In genomic region chr1:46812996-46813857, GRCh38 we compare ENCODE assay signal across 39 cellular contexts. TPM values are rescaled to one million over a fixed set of nuclear protein-coding genes. Genes with fewer than 3 reads are reported as not detected.
"Had no signal": no experiment of that assay in that cellular context is flagged by ENCODE, and none has a peak within 500 bp of the region (broad histone marks: within the 10 kb centered on the region; RNA-seq: fewer than 3 reads in every experiment).

No MANE protein-coding gene starts in this region.

- H3K27ac Mint-ChIP-seq: activated CD4-positive, alpha-beta memory T cell treated with anti-CD3 and anti-CD28 coated beads, Interleukin-2, amount 10 ng/mL, durations not matched to agents 7 days and 5 days; activated CD8-positive, alpha-beta memory T cell treated with anti-CD3 and anti-CD28 coated beads, Interleukin-2, amount 10 ng/mL, durations not matched to agents 7 days and 5 days; activated naive CD8-positive, alpha-beta T cell treated with anti-CD3 and anti-CD28 coated beads for 36 hours; T-cell had no signal

- H3K27me3 ChIP-seq: ascending aorta, cardiac muscle cell, MG63 had no signal

- H3K4me1 Mint-ChIP-seq: activated CD4-positive, alpha-beta memory T cell treated with anti-CD3 and anti-CD28 coated beads, Interleukin-2, amount 10 ng/mL, durations not matched to agents 7 days and 5 days; activated CD8-positive, alpha-beta memory T cell treated with anti-CD3 and anti-CD28 coated beads, Interleukin-2, amount 10 ng/mL, durations not matched to agents 7 days and 5 days; activated naive CD8-positive, alpha-beta T cell treated with anti-CD3 and anti-CD28 coated beads for 36 hours; central memory CD8-positive, alpha-beta T cell; T-cell had no signal

- H3K4me1 ChIP-seq: ascending aorta had no signal

- H3K27me3 Mint-ChIP-seq: activated CD4-positive, alpha-beta memory T cell treated with anti-CD3 and anti-CD28 coated beads, Interleukin-2, amount 10 ng/mL, durations not matched to agents 7 days and 5 days; activated CD8-positive, alpha-beta memory T cell treated with anti-CD3 and anti-CD28 coated beads, Interleukin-2, amount 10 ng/mL, durations not matched to agents 7 days and 5 days; activated naive CD8-positive, alpha-beta T cell treated with anti-CD3 and anti-CD28 coated beads for 36 hours had no signal

- H3K9me3 ChIP-seq: MG63 had no signal

- H3K27ac ChIP-seq: ascending aorta, cardiac muscle cell, RWPE1, WERI-Rb-1 had no signal

- H3K9me3 Mint-ChIP-seq: activated CD4-positive, alpha-beta memory T cell treated with anti-CD3 and anti-CD28 coated beads, Interleukin-2, amount 10 ng/mL, durations not matched to agents 7 days and 5 days; activated naive CD8-positive, alpha-beta T cell treated with anti-CD3 and anti-CD28 coated beads for 36 hours; central memory CD8-positive, alpha-beta T cell; T-cell had no signal

- H3K36me3 ChIP-seq: ascending aorta, cardiac muscle cell, MG63, WERI-Rb-1 had no signal

- DNase-seq: activated CD4-positive, alpha-beta memory T cell treated with anti-CD3 and anti-CD28 coated beads, Interleukin-2, amount 10 ng/mL, durations not matched to agents 7 days and 5 days; activated CD4-positive, alpha-beta T cell treated with anti-CD3 and anti-CD28 coated beads for 1 hour; activated CD4-positive, alpha-beta T cell treated with anti-CD3 and anti-CD28 coated beads for 48 hours; activated CD4-positive, CD25-positive, alpha-beta regulatory T cell; activated CD8-positive, alpha-beta memory T cell treated with anti-CD3 and anti-CD28 coated beads for 24 hours; activated CD8-positive, alpha-beta memory T cell treated with anti-CD3 and anti-CD28 coated beads, Interleukin-2, amount 10 ng/mL, durations not matched to agents 7 days and 5 days; activated CD8-positive, alpha-beta memory T cell treated with anti-CD3 and anti-CD28 coated beads, Interleukin-2, amount 50 U/mL, for 48 hours; activated effector memory CD4-positive, alpha-beta T cell treated with Interleukin-2 at 50 U/mL for 16 hours; activated naive CD4-positive, alpha-beta T cell; activated naive CD4-positive, alpha-beta T cell treated with anti-CD3 and anti-CD28 coated beads, Interleukin-2, amount 50 U/mL, for 16 hours; activated naive CD8-positive, alpha-beta T cell treated with anti-CD3 and anti-CD28 coated beads for 36 hours; activated T-cell treated with anti-CD3 and anti-CD28 coated beads, Interleukin-2, amount 50 U/mL, for 48 hours; amniotic stem cell; Kasumi-1; KBM-7; MG63; NCI-H1048; NCI-H1105 treated with DMSO at 0.1 percent for 48 hours; NCI-H1436 treated with DMSO at 0.1 percent for 48 hours; NCI-H1694 treated with DMSO at 0.1 percent for 48 hours; NCI-H2029; NCI-H2171; NCI-H510A; NCI-H526; NCI-H748 treated with DMSO at 0.1 percent for 48 hours; NK-92 treated with Interleukin-12 subunit alpha and Interleukin-12 subunit beta, amount 100 ng/mL, for 24 hours; PC-3; SIG-M5; T-cell; T-helper 2 cell; T-helper 9 cell; WERI-Rb-1 had no signal

- H3K4me3 Mint-ChIP-seq: activated CD4-positive, alpha-beta memory T cell treated with anti-CD3 and anti-CD28 coated beads, Interleukin-2, amount 10 ng/mL, durations not matched to agents 7 days and 5 days; activated CD8-positive, alpha-beta memory T cell treated with anti-CD3 and anti-CD28 coated beads, Interleukin-2, amount 10 ng/mL, durations not matched to agents 7 days and 5 days; activated naive CD8-positive, alpha-beta T cell treated with anti-CD3 and anti-CD28 coated beads for 36 hours; central memory CD8-positive, alpha-beta T cell; T-cell had no signal

- ATAC-seq: activated CD8-positive, alpha-beta memory T cell treated with anti-CD3 and anti-CD28 coated beads, Interleukin-2, amount 10 ng/mL, durations not matched to agents 7 days and 5 days; PC-3; Right ventricle myocardium inferior; SK-N-SH treated with all-trans-retinoic acid at 6 μM for 48 hours; T-cell had no signal

- H3K4me3 ChIP-seq: ascending aorta, cardiac muscle cell, MG63 had no signal

- H3K36me3 Mint-ChIP-seq: activated CD8-positive, alpha-beta memory T cell treated with anti-CD3 and anti-CD28 coated beads, Interleukin-2, amount 10 ng/mL, durations not matched to agents 7 days and 5 days; activated naive CD8-positive, alpha-beta T cell treated with anti-CD3 and anti-CD28 coated beads for 36 hours; T-cell had no signal

RNA-seq across cellular contexts. Expression of gene CYP4B1, which starts 14.4 kb away (rescaled TPM):
- total RNA-seq: activated CD4-positive, alpha-beta memory T cell treated with anti-CD3 and anti-CD28 coated beads, Interleukin-2, amount 10 ng/mL, durations not matched to agents 7 days and 5 days; activated CD8-positive, alpha-beta memory T cell treated with anti-CD3 and anti-CD28 coated beads, Interleukin-2, amount 10 ng/mL, durations not matched to agents 7 days and 5 days; activated naive CD8-positive, alpha-beta T cell treated with anti-CD3 and anti-CD28 coated beads for 36 hours; cardiac muscle cell; PC-3; SK-MEL-5 had no signal
- polyA plus RNA-seq: cardiac muscle cell had no signal
